ENCODE assay signal across 8 cellular contexts in the genomic region with DNA sequence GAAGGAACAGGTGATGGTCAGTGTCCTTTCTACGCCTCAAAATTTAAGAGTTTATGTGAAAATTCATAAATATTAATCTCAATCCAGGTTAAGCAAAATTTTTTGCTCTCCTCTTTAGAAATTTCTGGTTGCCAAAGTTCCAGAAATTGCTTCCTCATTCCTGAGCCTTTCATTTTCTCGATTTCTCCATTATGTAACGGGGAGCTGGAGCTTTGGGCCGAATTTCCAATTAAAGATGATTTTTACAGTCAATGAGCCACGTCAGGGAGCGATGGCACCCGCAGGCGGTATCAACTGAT. TPM values are rescaled to one million over a fixed set of nuclear protein-coding genes. Genes with fewer than 3 reads are reported as not detected.
DNase-seq lines count a peak whose midpoint lies in the region; ATAC-seq, FAIRE-seq and TF ChIP-seq lines count a peak whose summit lies in the region.

No MANE protein-coding gene starts in this region.

- H3K27me3 ChIP-seq in keratinocyte (ENCODE audit: control insufficient read depth, extremely low read depth, insufficient read depth, low read length): no peaks in the 10 kb centered on the region
- H3K27me3 ChIP-seq in subcutaneous abdominal adipose tissue (ENCODE audit: control insufficient read depth in 5 of 5, insufficient read depth in 4 of 5, low read length in 5 of 5): no peaks in the 10 kb centered on the region

- H3K27me3 Mint-ChIP-seq in T-helper 1 cell treated with Interleukin-12 subunit alpha and Interleukin-12 subunit beta and Interleukin-4 antibody, amounts not matched to agents 30 μg/mL and 1 μg/mL, for 36 hours (ENCODE audit: low read depth): peaks cover 15% of the 10 kb centered on the region
- H3K27me3 Mint-ChIP-seq in activated naive CD8-positive, alpha-beta T cell treated with anti-CD3 and anti-CD28 coated beads, Interleukin-2, amount 10 ng/mL, durations not matched to agents 7 days and 5 days: peaks cover 3% of the 10 kb centered on the region

- TF ChIP-seq CTCF in keratinocyte (optimal IDR thresholded peaks at IDR 0.05 in 1 of 3, IDR thresholded peaks at IDR 0.05 in 1 of 3, conservative IDR thresholded peaks at IDR 0.05 in 1 of 3; ENCODE audit: extremely low read depth in 1 of 3, insufficient read depth in 2 of 3, low read length in 3 of 3): no peak

- H2AFZ ChIP-seq in keratinocyte (ENCODE audit: control insufficient read depth, low read length): peak overlapping the region; percentile 36

- H3K4me1 ChIP-seq in keratinocyte (ENCODE audit: control insufficient read depth, extremely low read depth, insufficient read depth, low read length) (peaks cover 58% of the 10 kb centered on the region), subcutaneous abdominal adipose tissue (ENCODE audit: control insufficient read depth in 5 of 5, insufficient read depth in 5 of 5, low read length in 5 of 5) (peaks cover 0 to 45% (median 36%) of the 10 kb centered on the region in 5 donors)

- H3K4me3 ChIP-seq in keratinocyte (ENCODE audit: control insufficient read depth in 2 of 3, extremely low read depth in 1 of 3, insufficient read depth in 2 of 3, low read depth in 1 of 3, low read length in 3 of 3) (peak overlapping the region; percentile 49 to 57 (median 52)), subcutaneous abdominal adipose tissue (ENCODE audit: low read depth in 1 of 5, low read length in 5 of 5) (peak overlapping the region; percentile 62 to 84 (median 75))

- peak overlapping the region; percentile 87 for H3K4me3 Mint-ChIP-seq in T-helper 1 cell treated with Interleukin-12 subunit alpha and Interleukin-12 subunit beta and Interleukin-4 antibody, amounts not matched to agents 30 μg/mL and 1 μg/mL, for 36 hours
- H3K4me3 Mint-ChIP-seq in activated naive CD8-positive, alpha-beta T cell treated with anti-CD3 and anti-CD28 coated beads, Interleukin-2, amount 10 ng/mL, durations not matched to agents 7 days and 5 days: peak overlapping the region; percentile 88

- peaks cover 43% of the 10 kb centered on the region for H3K79me2 ChIP-seq in keratinocyte (ENCODE audit: control insufficient read depth, insufficient read depth, low read length)

- H4K20me1 ChIP-seq in keratinocyte (ENCODE audit: control insufficient read depth, extremely low read depth, insufficient read depth, low read length): peaks cover 30% of the 10 kb centered on the region

- H3K9ac ChIP-seq in keratinocyte (ENCODE audit: control insufficient read depth, extremely low read depth, insufficient read depth, low read length) (peak overlapping the region; percentile 91), subcutaneous abdominal adipose tissue (ENCODE audit: low read length in 5 of 5) (peak overlapping the region; percentile 35 to 97 (median 77))

- no peaks in the 10 kb centered on the region for H3K9me1 ChIP-seq in keratinocyte (ENCODE audit: control insufficient read depth, extremely low read depth, insufficient read depth, low read length)

- H3K36me3 ChIP-seq in keratinocyte (ENCODE audit: control insufficient read depth in 2 of 2, extremely low read depth in 1 of 2, insufficient read depth in 2 of 2, low read length in 2 of 2) (peaks cover 5 to 15% of the 10 kb centered on the region in 2 experiments), subcutaneous abdominal adipose tissue (ENCODE audit: control insufficient read depth in 5 of 5, insufficient read depth in 5 of 5, low read length in 5 of 5) (no peaks in the 10 kb centered on the region)

- POLR2A ChIA-PET in activated naive CD8-positive, alpha-beta T cell treated with anti-CD3 and anti-CD28 coated beads, Interleukin-2, amount 10 ng/mL, durations not matched to agents 7 days and 5 days (lab: Charles Lee): interaction anchor here (1.3 kb wide), 1 partner anchor 434 kb away, joined by 4 read pairs; the partner anchor contains the start of gene PCNA

- no peak for ATAC-seq in activated naive CD8-positive, alpha-beta T cell treated with anti-CD3 and anti-CD28 coated beads, Interleukin-2, amount 10 ng/mL, durations not matched to agents 7 days and 5 days (ENCODE audit: low read depth)

- H3K4me1 Mint-ChIP-seq in T-helper 1 cell treated with Interleukin-12 subunit alpha and Interleukin-12 subunit beta and Interleukin-4 antibody, amounts not matched to agents 30 μg/mL and 1 μg/mL, for 36 hours (ENCODE audit: low read depth): peaks cover 50% of the 10 kb centered on the region
- H3K4me1 Mint-ChIP-seq in activated naive CD8-positive, alpha-beta T cell treated with anti-CD3 and anti-CD28 coated beads, Interleukin-2, amount 10 ng/mL, durations not matched to agents 7 days and 5 days: peaks cover 54% of the 10 kb centered on the region

- H3K27ac Mint-ChIP-seq in T-helper 1 cell treated with Interleukin-12 subunit alpha and Interleukin-12 subunit beta and Interleukin-4 antibody, amounts not matched to agents 30 μg/mL and 1 μg/mL, for 36 hours: peak overlapping the region; percentile 96
- peak overlapping the region; percentile 95 for H3K27ac Mint-ChIP-seq in activated naive CD8-positive, alpha-beta T cell treated with anti-CD3 and anti-CD28 coated beads, Interleukin-2, amount 10 ng/mL, durations not matched to agents 7 days and 5 days

- no peak for DNase-seq in T-helper 1 cell
- DNase-seq in activated naive CD8-positive, alpha-beta T cell treated with anti-CD3 and anti-CD28 coated beads, Interleukin-2, amount 10 ng/mL, durations not matched to agents 7 days and 5 days: no peak
- no peak for DNase-seq in keratinocyte (ENCODE audit: low read depth, low spot score)
- DNase-seq in NCI-H187 (lab: John Stamatoyannopoulos, UW): no peak
- no peak for DNase-seq in UCSD-AML1 (lab: John Stamatoyannopoulos, UW; ENCODE audit: unreplicated experiment)
- no peak for DNase-seq in NCI-H1105 treated with DMSO at 0.1 percent for 48 hours (lab: John Stamatoyannopoulos, UW)

- dilution Hi-C loops in keratinocyte (cut with MboI; ENCODE audit: extremely low pct_ligation_motif_present, low sequenced_read_pairs): no loop called here

- H3K27ac ChIP-seq in keratinocyte (ENCODE audit: control insufficient read depth, insufficient read depth, low read length): peak overlapping the region; percentile 94
- H3K27ac ChIP-seq in subcutaneous abdominal adipose tissue (ENCODE audit: low read depth, low read length): peak overlapping the region; percentile 93

- H3K9me3 Mint-ChIP-seq in T-helper 1 cell treated with Interleukin-12 subunit alpha and Interleukin-12 subunit beta and Interleukin-4 antibody, amounts not matched to agents 30 μg/mL and 1 μg/mL, for 36 hours: no peaks in the 10 kb centered on the region
- H3K9me3 Mint-ChIP-seq in activated naive CD8-positive, alpha-beta T cell treated with anti-CD3 and anti-CD28 coated beads, Interleukin-2, amount 10 ng/mL, durations not matched to agents 7 days and 5 days: no peaks in the 10 kb centered on the region

- peaks cover 13% of the 10 kb centered on the region for H3K36me3 Mint-ChIP-seq in T-helper 1 cell treated with Interleukin-12 subunit alpha and Interleukin-12 subunit beta and Interleukin-4 antibody, amounts not matched to agents 30 μg/mL and 1 μg/mL, for 36 hours (ENCODE audit: low read depth)
- peaks cover 10% of the 10 kb centered on the region for H3K36me3 Mint-ChIP-seq in activated naive CD8-positive, alpha-beta T cell treated with anti-CD3 and anti-CD28 coated beads, Interleukin-2, amount 10 ng/mL, durations not matched to agents 7 days and 5 days

- FAIRE-seq in keratinocyte (lab: Jason Lieb, UNC): peak; percentile 86

- peak overlapping the region; percentile 80 for H3K4me2 ChIP-seq in keratinocyte (ENCODE audit: control insufficient read depth, extremely low read depth, insufficient read depth, low read depth, low read length)

- H3K9me3 ChIP-seq in keratinocyte (ENCODE audit: control insufficient read depth, low read depth, low read length) (no peaks in the 10 kb centered on the region), subcutaneous abdominal adipose tissue (ENCODE audit: control insufficient read depth in 5 of 5, low read length in 5 of 5) (no peaks in the 10 kb centered on the region)

RNA-seq across cellular contexts. Expression of gene PRNP, which starts 0.4 kb away (rescaled TPM):
- 10 to 100 TPM; 45.4 to 51.6 TPM for total RNA-seq in activated naive CD8-positive, alpha-beta T cell treated with anti-CD3 and anti-CD28 coated beads, Interleukin-2, amount 10 ng/mL, durations not matched to agents 7 days and 5 days
- 861 to 1,182 TPM (median 986 TPM) in 3 replicates for polyA plus RNA-seq in keratinocyte
- 838 TPM for polyA plus RNA-seq in keratinocyte (2011; ENCODE audit: low read depth)
- polyA plus RNA-seq in keratinocyte (2011; cell fraction: cytosol; rRNA removed): 346 and 603 TPM in 2 replicates
- polyA plus RNA-seq in keratinocyte (2011; cell fraction: nucleus; rRNA removed): 1,059 and 1,163 TPM in 2 replicates
- 545 and 662 TPM in 2 replicates for polyA plus RNA-seq in keratinocyte (2012; ENCODE audit: low replicate concordance)
- 912 to 1,016 TPM (median 913 TPM) in 3 replicates for polyA minus RNA-seq in keratinocyte
- 765 TPM for polyA minus RNA-seq in keratinocyte (2011; cell fraction: cytosol; rRNA and poly(A)+ RNA removed)
- polyA minus RNA-seq in keratinocyte (2011; cell fraction: nucleus; rRNA and poly(A)+ RNA removed): 512 and 771 TPM in 2 replicates

RNA-seq across cellular contexts. Expression of gene PRND, which starts 35.8 kb away (rescaled TPM):
- not detected for total RNA-seq in activated naive CD8-positive, alpha-beta T cell treated with anti-CD3 and anti-CD28 coated beads, Interleukin-2, amount 10 ng/mL, durations not matched to agents 7 days and 5 days
- not detected in 3 replicates for polyA plus RNA-seq in keratinocyte
- not detected for polyA plus RNA-seq in keratinocyte (2011; ENCODE audit: low read depth)
- polyA plus RNA-seq in keratinocyte (2011; cell fraction: cytosol; rRNA removed): not detected in 2 replicates
- polyA plus RNA-seq in keratinocyte (2011; cell fraction: nucleus; rRNA removed): not detected in 2 replicates
- not detected in 2 replicates for polyA plus RNA-seq in keratinocyte (2012; ENCODE audit: low replicate concordance)
- not detected in 3 replicates for polyA minus RNA-seq in keratinocyte
- not detected for polyA minus RNA-seq in keratinocyte (2011; cell fraction: cytosol; rRNA and poly(A)+ RNA removed)
- not detected in 2 replicates for polyA minus RNA-seq in keratinocyte (2011; cell fraction: nucleus; rRNA and poly(A)+ RNA removed)
